In the genomic region with DNA sequence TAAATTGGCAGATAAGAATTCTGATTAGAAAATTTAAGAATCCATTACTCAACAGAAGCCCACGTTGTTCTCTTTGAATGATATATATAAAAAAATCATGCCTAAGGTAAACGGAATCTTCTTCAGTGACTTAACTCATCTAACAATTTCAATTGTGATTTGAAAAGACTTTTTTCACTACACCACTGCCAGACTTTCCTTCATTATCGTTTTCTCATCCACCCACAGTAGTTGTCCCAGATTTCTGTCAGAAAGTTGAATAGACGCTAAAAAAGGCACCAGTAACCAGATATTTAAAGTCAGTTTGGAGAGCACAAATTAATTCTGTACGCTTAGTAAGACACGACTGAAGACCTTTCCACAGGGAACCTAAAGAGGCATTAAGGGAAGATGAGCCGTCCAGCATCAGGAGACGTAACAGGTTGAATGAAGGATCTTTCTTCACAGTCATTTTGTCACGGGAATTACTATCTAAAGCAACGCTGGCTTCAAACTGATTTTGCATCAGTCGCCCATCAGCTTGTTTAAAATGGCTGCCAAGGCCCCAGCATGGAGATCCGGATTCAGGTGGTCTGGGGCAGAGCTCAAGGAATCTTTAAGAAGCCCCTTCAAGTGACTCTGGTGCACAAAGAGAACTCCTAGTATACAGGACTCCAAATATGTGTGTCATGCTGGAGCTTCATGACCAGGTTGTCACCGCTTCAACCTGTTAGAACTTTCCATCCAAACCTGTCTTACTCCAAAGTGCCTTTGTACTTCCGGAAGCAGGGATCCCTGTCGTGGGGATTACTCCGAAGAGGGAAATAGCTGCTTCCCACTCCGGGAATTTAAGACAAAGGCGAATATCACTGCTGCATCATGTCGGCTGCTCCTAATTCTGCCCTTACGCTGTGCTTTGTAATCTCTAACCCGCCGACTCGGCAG, we compare ENCODE assay signal across 1 cellular context.
TF ChIP-seq lines count a peak whose summit lies in the region.

No MANE protein-coding gene starts in this region.

TF ChIP-seq in endothelial cell of umbilical vein, 7 proteins besides CTCF, POLR2A, EP300 and RAD21:
- TF ChIP-seq EZH2 (IDR thresholded peaks at IDR 0.05; ENCODE audit: borderline replicate concordance, low read depth, low read length, severe bottlenecking) (no peak), FOS (IDR thresholded peaks at IDR 0.05; ENCODE audit: borderline replicate concordance, insufficient read depth, low read length) (no peak), POLR2AphosphoS5 (IDR thresholded peaks at IDR 0.05; ENCODE audit: insufficient read depth, low read depth, low read length) (no peak), MYC (IDR thresholded peaks at IDR 0.05; ENCODE audit: low read depth, low read length) (no peak), JUN (IDR thresholded peaks at IDR 0.05; ENCODE audit: borderline replicate concordance, insufficient read depth, insufficient read length, low read depth) (no peak), GATA2 (IDR thresholded peaks at IDR 0.05; ENCODE audit: insufficient read depth, insufficient read length, low read depth, low read length) (no peak)
- TF ChIP-seq, protein P1, sequence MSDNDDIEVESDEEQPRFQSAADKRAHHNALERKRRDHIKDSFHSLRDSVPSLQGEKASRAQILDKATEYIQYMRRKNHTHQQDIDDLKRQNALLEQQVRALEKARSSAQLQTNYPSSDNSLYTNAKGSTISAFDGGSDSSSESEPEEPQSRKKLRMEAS (IDR thresholded peaks at IDR 0.05; ENCODE audit: insufficient read depth, insufficient read length), result no peak
